Comparison of ENCODE assay signal across 8 cellular contexts in genomic region chr6:28211840-28212509, GRCh38. TPM values are rescaled to one million over a fixed set of nuclear protein-coding genes. Genes with fewer than 3 reads are reported as not detected.
DNase-seq lines count a peak whose midpoint lies in the region; ATAC-seq and TF ChIP-seq lines count a peak whose summit lies in the region.

No MANE protein-coding gene starts in this region.

- peak overlapping the region; percentile 77 for H3K4me2 ChIP-seq in PC-3 (ENCODE audit: low read length)

- CTCF ChIA-PET in AG04449 (lab: Yijun Ruan, JAX) (interaction anchor here (1.6 kb wide), 1 partner anchor 22 kb away, joined by 4 read pairs; no protein-coding TSS in a partner anchor), PC-3 (lab: Charles Lee) (no interaction called here)

- ATAC-seq in GM21515 (IDR thresholded peaks at IDR 0.05; ENCODE audit: unreplicated experiment): peak; percentile 17
- peak; percentile 51 for ATAC-seq in PC-3
- ATAC-seq in stimulated activated effector memory CD8-positive, alpha-beta T cell treated with anti-CD3 and anti-CD28 coated beads, Interleukin-12 subunit alpha, Interleukin-12 subunit beta, amount 100 ng/mL, for 72 hours: peak; percentile 14

- H3K9me3 ChIP-seq in PC-3 (ENCODE audit: low read length): no peaks in the 10 kb centered on the region
- H3K9me3 ChIP-seq in esophagus squamous epithelium: no peaks in the 10 kb centered on the region

- H3K4me1 Mint-ChIP-seq in stimulated activated effector memory CD8-positive, alpha-beta T cell treated with anti-CD3 and anti-CD28 coated beads, Interleukin-12 subunit alpha, Interleukin-12 subunit beta, amount 100 ng/mL, for 72 hours: peaks cover 35% of the 10 kb centered on the region

- no peak for TF ChIP-seq POLR2A in esophagus squamous epithelium (IDR thresholded peaks at IDR 0.05)

- peak overlapping the region; percentile 59 for H3K4me3 ChIP-seq in AG04449 (ENCODE audit: low read depth, low read length)
- H3K4me3 ChIP-seq in PC-3 (ENCODE audit: low read length): peak overlapping the region; percentile 84
- H3K4me3 ChIP-seq in esophagus squamous epithelium: peak overlapping the region; percentile 21 to 59 (median 44)

- H3K9me3 Mint-ChIP-seq in stimulated activated effector memory CD8-positive, alpha-beta T cell treated with anti-CD3 and anti-CD28 coated beads, Interleukin-12 subunit alpha, Interleukin-12 subunit beta, amount 100 ng/mL, for 72 hours: no peaks in the 10 kb centered on the region

- peak overlapping the region; percentile 86 for H3K27ac Mint-ChIP-seq in stimulated activated effector memory CD8-positive, alpha-beta T cell treated with anti-CD3 and anti-CD28 coated beads, Interleukin-12 subunit alpha, Interleukin-12 subunit beta, amount 100 ng/mL, for 72 hours

- TF ChIP-seq CTCF in AG04449 (IDR thresholded peaks at IDR 0.05; ENCODE audit: insufficient read depth, low read length, missing control alignments) (no peak), PC-3 (conservative IDR thresholded peaks at IDR 0.05; ENCODE audit: low read depth, low read length) (no peak), esophagus squamous epithelium (IDR thresholded peaks at IDR 0.05) (no peak)

- peak overlapping the region; percentile 81 for H2AFZ ChIP-seq in PC-3 (ENCODE audit: low read length)

- H3K36me3 ChIP-seq in PC-3 (ENCODE audit: low read depth, low read length) (no peaks in the 10 kb centered on the region), esophagus squamous epithelium (no peaks in the 10 kb centered on the region)

- no peaks in the 10 kb centered on the region for H3K27me3 ChIP-seq in PC-3 (ENCODE audit: low read length)
- peaks cover 7 to 96% (median 34%) of the 10 kb centered on the region in 4 donors for H3K27me3 ChIP-seq in esophagus squamous epithelium

- H3F3A ChIP-seq in PC-3 (ENCODE audit: low read length, unreplicated experiment): no peaks in the 10 kb centered on the region

- intact Hi-C loops in PC-3 (cut with micrococcal nuclease) (loop anchor here (1.0 to 2.0 kb wide), 2 partner anchors 75 to 310 kb away; no protein-coding TSS in a partner anchor), esophagus squamous epithelium (cut with DNase I) (no loop called here)

- POLR2A ChIA-PET in AG04449 (lab: Yijun Ruan, JAX): no interaction called here
- POLR2A ChIA-PET in PC-3 (lab: Charles Lee; ENCODE audit: unreplicated experiment): no interaction called here

- DNase-seq in AG04449 (ENCODE audit: low read depth, low spot score) (no peak), PC-3 (peak; percentile 18), esophagus squamous epithelium (lab: John Stamatoyannopoulos, UW) (no peak), amniotic stem cell (lab: John Stamatoyannopoulos, UW) (no peak), NCI-H2029 (lab: John Stamatoyannopoulos, UW) (no peak)
- DNase-seq in stimulated activated effector memory CD8-positive, alpha-beta T cell treated with anti-CD3 and anti-CD28 coated beads, Interleukin-12 subunit alpha, Interleukin-12 subunit beta, amount 100 ng/mL, for 72 hours (ENCODE audit: low spot score in 2 of 2): no peak
- DNase-seq in stimulated activated CD4-positive, alpha-beta T cell treated with anti-CD3 and anti-CD28 coated beads, Interleukin-4, amount 100 ng/mL, for 4 hours: no peak

- H3K27ac ChIP-seq in PC-3 (ENCODE audit: low read length): 0 out of 2 replicates have a peak overlapping the region, but pooled peaks have one; percentile 7
- peak overlapping the region in 2 of 4 donors; percentile 28 to 56 for H3K27ac ChIP-seq in esophagus squamous epithelium

- H3K9me2 ChIP-seq in PC-3 (replicated peaks; ENCODE audit: low read length): no peaks in the 10 kb centered on the region

- H4K20me1 ChIP-seq in PC-3 (ENCODE audit: low read length): no peaks in the 10 kb centered on the region

- H3K79me2 ChIP-seq in PC-3 (ENCODE audit: low read length): no peaks in the 10 kb centered on the region

- H3K4me1 ChIP-seq in PC-3 (ENCODE audit: insufficient read depth, low read length) (peaks cover 9% of the 10 kb centered on the region), esophagus squamous epithelium (peaks cover 0 to 37% (median 10%) of the 10 kb centered on the region in 3 donors)

- peak overlapping the region; percentile 60 for H3K4me3 Mint-ChIP-seq in stimulated activated effector memory CD8-positive, alpha-beta T cell treated with anti-CD3 and anti-CD28 coated beads, Interleukin-12 subunit alpha, Interleukin-12 subunit beta, amount 100 ng/mL, for 72 hours

- WGBS in esophagus squamous epithelium, 2 donors: 12 to 18% methylated on average over 11 of the region's 16 CpGs

- TSS peak; percentile 51 for BruUV-seq in PC-3 (replicated peaks; lab: Mats Ljungman, UMichigan)

- H3K9ac ChIP-seq in PC-3 (ENCODE audit: low read length): peak overlapping the region; percentile 38; the same call in 1 of the 2 replicates

- H3K36me3 Mint-ChIP-seq in stimulated activated effector memory CD8-positive, alpha-beta T cell treated with anti-CD3 and anti-CD28 coated beads, Interleukin-12 subunit alpha, Interleukin-12 subunit beta, amount 100 ng/mL, for 72 hours: peaks cover 17% of the 10 kb centered on the region

RNA-seq across cellular contexts. Expression of gene ZSCAN9, which starts 13.1 kb away (rescaled TPM):
- 10.8 and 11.7 TPM in 2 replicates for total RNA-seq in PC-3 (2014; rRNA removed)
- total RNA-seq in esophagus squamous epithelium: 10 to 100 TPM in 1 of 4 donors, 1 to 10 TPM in 2, under 1 TPM in 1; 0.95 to 11.3 (median 3.4) TPM

RNA-seq across cellular contexts. Expression of gene ZKSCAN4, which starts 40.1 kb away (rescaled TPM):
- total RNA-seq in PC-3 (2014; rRNA removed) (2.3 and 3.7 TPM in 2 replicates), esophagus squamous epithelium (1 to 10 TPM; 2.4 to 5.3 (median 3.3) TPM)

RNA-seq across cellular contexts. Expression of gene NKAPL, which starts 47.1 kb away (rescaled TPM):
- total RNA-seq in PC-3 (2014; rRNA removed) (not detected in 2 replicates), esophagus squamous epithelium (1 to 10 TPM in 1 of 4 donors, under 1 TPM in 2, not detected in 1; 0.22 to 1.5 (median 0.70) TPM)

RNA-seq across cellular contexts. Expression of gene ZSCAN26, which starts 55.0 kb away (rescaled TPM):
- total RNA-seq in PC-3 (2014; rRNA removed) (10.8 and 12.3 TPM in 2 replicates), esophagus squamous epithelium (10 to 100 TPM in 1 of 4 donors, 1 to 10 TPM in 3; 2.1 to 17.0 (median 3.4) TPM)
